ENCODE assay signal across 8 cellular contexts in genomic region chr15:83205725-83206324, GRCh38. TPM values are rescaled to one million over a fixed set of nuclear protein-coding genes. Genes with fewer than 3 reads are reported as not detected.
DNase-seq lines count a peak whose midpoint lies in the region; ATAC-seq and TF ChIP-seq lines count a peak whose summit lies in the region.

No MANE protein-coding gene starts in this region.

- peaks cover 24% of the 10 kb centered on the region for H3K4me1 ChIP-seq in smooth muscle cell (ENCODE audit: low read depth)

- 60% methylated on average over 4 of the region's 4 CpGs for WGBS in smooth muscle cell (ENCODE audit: low lambda C conversion rate)

- H3K27ac Mint-ChIP-seq in T-helper 1 cell treated with Interleukin-12 subunit alpha and Interleukin-12 subunit beta and Interleukin-4 antibody, amounts not matched to agents 30 μg/mL and 1 μg/mL, for 36 hours, result peak overlapping the region; percentile 91
- peak overlapping the region; percentile 100 for H3K27ac Mint-ChIP-seq in glutamatergic neuron (ENCODE audit: unreplicated experiment)

- H3K4me1 Mint-ChIP-seq in T-helper 1 cell treated with Interleukin-12 subunit alpha and Interleukin-12 subunit beta and Interleukin-4 antibody, amounts not matched to agents 30 μg/mL and 1 μg/mL, for 36 hours (ENCODE audit: low read depth), result peaks cover 29% of the 10 kb centered on the region
- peaks cover 21% of the 10 kb centered on the region for H3K4me1 Mint-ChIP-seq in glutamatergic neuron (ENCODE audit: low read depth, unreplicated experiment)

- H3K36me3 ChIP-seq in smooth muscle cell (ENCODE audit: low read depth), result no peaks in the 10 kb centered on the region

- peak overlapping the region; percentile 78 for H3K9ac ChIP-seq in smooth muscle cell (ENCODE audit: low read depth)

- peak overlapping the region; percentile 93 for H3K27ac ChIP-seq in VCaP
- H3K27ac ChIP-seq in smooth muscle cell (ENCODE audit: low read depth), result peak overlapping the region; percentile 34

- H3K4me3 Mint-ChIP-seq in T-helper 1 cell treated with Interleukin-12 subunit alpha and Interleukin-12 subunit beta and Interleukin-4 antibody, amounts not matched to agents 30 μg/mL and 1 μg/mL, for 36 hours, result peak overlapping the region; percentile 96
- peak overlapping the region; percentile 100 for H3K4me3 Mint-ChIP-seq in glutamatergic neuron (ENCODE audit: unreplicated experiment)

- no peak for TF ChIP-seq CTCF in VCaP (conservative IDR thresholded peaks at IDR 0.05)
- TF ChIP-seq CTCF in glutamatergic neuron (IDR thresholded peaks at IDR 0.05; ENCODE audit: partially characterized antibody, unreplicated experiment), result no peak
- no peak for TF ChIP-seq CTCF in smooth muscle cell (IDR thresholded peaks at IDR 0.05; ENCODE audit: borderline replicate concordance, insufficient read depth, poor library complexity, severe bottlenecking)

- H3K36me3 Mint-ChIP-seq in T-helper 1 cell treated with Interleukin-12 subunit alpha and Interleukin-12 subunit beta and Interleukin-4 antibody, amounts not matched to agents 30 μg/mL and 1 μg/mL, for 36 hours (ENCODE audit: low read depth), result peaks cover 23% of the 10 kb centered on the region
- peaks cover 5% of the 10 kb centered on the region for H3K36me3 Mint-ChIP-seq in glutamatergic neuron (ENCODE audit: unreplicated experiment)

- H2AFZ ChIP-seq in smooth muscle cell (ENCODE audit: low read depth), result peak overlapping the region; percentile 12

- ATAC-seq in GM18858 (IDR thresholded peaks at IDR 0.05; ENCODE audit: unreplicated experiment) (no peak), HG02588 (IDR thresholded peaks at IDR 0.05; ENCODE audit: unreplicated experiment) (no peak)

- H4K20me1 ChIP-seq in smooth muscle cell (ENCODE audit: low read depth), result peaks cover 49% of the 10 kb centered on the region

- H3K27me3 ChIP-seq in smooth muscle cell (ENCODE audit: low read depth), result no peaks in the 10 kb centered on the region

- H3K27me3 Mint-ChIP-seq in T-helper 1 cell treated with Interleukin-12 subunit alpha and Interleukin-12 subunit beta and Interleukin-4 antibody, amounts not matched to agents 30 μg/mL and 1 μg/mL, for 36 hours (ENCODE audit: low read depth), result peaks cover 45% of the 10 kb centered on the region
- peaks cover 9% of the 10 kb centered on the region for H3K27me3 Mint-ChIP-seq in glutamatergic neuron (ENCODE audit: unreplicated experiment)

- H3F3A ChIP-seq in smooth muscle cell (ENCODE audit: low read depth), result no peaks in the 10 kb centered on the region

- H3K79me2 ChIP-seq in smooth muscle cell (ENCODE audit: low read depth), result peaks cover 64% of the 10 kb centered on the region

- no peaks in the 10 kb centered on the region for H3K9me3 ChIP-seq in smooth muscle cell (replicated peaks; ENCODE audit: low read depth)

- H3K9me3 Mint-ChIP-seq in T-helper 1 cell treated with Interleukin-12 subunit alpha and Interleukin-12 subunit beta and Interleukin-4 antibody, amounts not matched to agents 30 μg/mL and 1 μg/mL, for 36 hours, result no peaks in the 10 kb centered on the region
- peaks cover 8% of the 10 kb centered on the region for H3K9me3 Mint-ChIP-seq in glutamatergic neuron (ENCODE audit: unreplicated experiment)

- peak overlapping the region; percentile 98 for H3K4me3 ChIP-seq in smooth muscle cell

- peak overlapping the region; percentile 87 for H3K4me2 ChIP-seq in smooth muscle cell

- DNase-seq in T-helper 1 cell, result no peak
- no peak for DNase-seq in glutamatergic neuron
- DNase-seq in smooth muscle cell (lab: John Stamatoyannopoulos, UW; ENCODE audit: unreplicated experiment), result no peak
- no peak for DNase-seq in stimulated activated CD4-positive, alpha-beta T cell treated with anti-CD3 and anti-CD28 coated beads, Interleukin-2, amount 100 ng/mL, for 48 hours

RNA-seq across cellular contexts. Expression of gene HDGFL3, which starts 1.8 kb away (rescaled TPM):
- total RNA-seq in glutamatergic neuron (ENCODE audit: unreplicated experiment) (130 TPM), smooth muscle cell (61.0 and 62.5 TPM in 2 replicates)
- 36.2 and 44.4 TPM in 2 replicates for polyA plus RNA-seq in smooth muscle cell
